9 cellular contexts compared by ENCODE assay signal in genomic region chr5:163914911-163915310, GRCh38.
DNase-seq lines count a peak whose midpoint lies in the region; ATAC-seq and TF ChIP-seq lines count a peak whose summit lies in the region.
"Had no signal": no experiment of that assay in that cellular context is flagged by ENCODE, and none has a peak within 500 bp of the region (broad histone marks: within the 10 kb centered on the region; RNA-seq: fewer than 3 reads in every experiment).

No MANE protein-coding gene starts in this region.

- H3K9me3 ChIP-seq in Peyer's patch (peaks cover 0 to 1% (median 0%) of the 10 kb centered on the region in 4 donors), stomach (peaks cover 0 to under 1% (median under 1%) of the 10 kb centered on the region in 4 donors)

- H3K27me3 ChIP-seq in Peyer's patch (no peaks in the 10 kb centered on the region), stomach (no peaks in the 10 kb centered on the region)

- peaks cover 16% of the 10 kb centered on the region for H3K9me3 Mint-ChIP-seq in stimulated activated memory B cell treated with anti-CD40 and anti-IgM and Interleukin-4, amounts not matched to agents 10 μg/mL and 1 μg/mL and 100 μg/mL, for 72 hours

- peak; percentile 38 for ATAC-seq in HG03196 (IDR thresholded peaks at IDR 0.05; ENCODE audit: unreplicated experiment)
- peak; percentile 87 for ATAC-seq in stimulated activated memory B cell treated with anti-CD40 and anti-IgM and Interleukin-4, amounts not matched to agents 10 μg/mL and 1 μg/mL and 100 μg/mL, for 72 hours

- H3K27ac ChIP-seq in Peyer's patch (peak overlapping the region; percentile 73 to 87 (median 82)), stomach (peak overlapping the region in 2 of 5 donors; percentile 65 to 75)

- TF ChIP-seq CTCF in Peyer's patch (IDR thresholded peaks at IDR 0.05) (peak in 1 of 6 experiments; percentile 12), stomach (IDR thresholded peaks at IDR 0.05) (no peak)

- TF ChIP-seq POLR2A in Peyer's patch (IDR thresholded peaks at IDR 0.05) (no peak), stomach (IDR thresholded peaks at IDR 0.05) (no peak)

- H3K27ac Mint-ChIP-seq in stimulated activated memory B cell treated with anti-CD40 and anti-IgM and Interleukin-4, amounts not matched to agents 10 μg/mL and 1 μg/mL and 100 μg/mL, for 72 hours = peak overlapping the region; percentile 99

- intact Hi-C loops in stomach (cut with DNase I; ENCODE audit: low total_unique reads) = no loop called here

- 37 to 64% (median 52%) methylated on average over 4 to 5 of the region's 5 CpGs for WGBS in stomach, 5 donors

- peaks cover 69% of the 10 kb centered on the region for H3K4me1 Mint-ChIP-seq in stimulated activated memory B cell treated with anti-CD40 and anti-IgM and Interleukin-4, amounts not matched to agents 10 μg/mL and 1 μg/mL and 100 μg/mL, for 72 hours

- peaks cover 22% of the 10 kb centered on the region for H3K36me3 Mint-ChIP-seq in stimulated activated memory B cell treated with anti-CD40 and anti-IgM and Interleukin-4, amounts not matched to agents 10 μg/mL and 1 μg/mL and 100 μg/mL, for 72 hours

- TF ChIP-seq EP300 in stomach (IDR thresholded peaks at IDR 0.05) = no peak

- peak overlapping the region in 2 of 4 donors; percentile 3 to 16 for H3K4me3 ChIP-seq in Peyer's patch
- H3K4me3 ChIP-seq in stomach = no peak overlapping the region

- H3K27me3 Mint-ChIP-seq in stimulated activated memory B cell treated with anti-CD40 and anti-IgM and Interleukin-4, amounts not matched to agents 10 μg/mL and 1 μg/mL and 100 μg/mL, for 72 hours = no peaks in the 10 kb centered on the region

- H3K4me1 ChIP-seq in Peyer's patch (peaks cover 0 to 27% (median 0%) of the 10 kb centered on the region in 4 donors), stomach (no peaks in the 10 kb centered on the region)

- peak; percentile 13 to 26 for DNase-seq in NCI-H2081 (lab: John Stamatoyannopoulos, UW)
- no peak for DNase-seq in NCI-H2081 treated with DMSO at 0.1 percent for 48 hours (lab: John Stamatoyannopoulos, UW)
- peak; percentile 74 to 91 (median 78) for DNase-seq in Peyer's patch
- no peak for DNase-seq in stomach
- no peak for DNase-seq in NCI-H2029 (lab: John Stamatoyannopoulos, UW)
- no peak for DNase-seq in 8988T
- DNase-seq: H7 had no signal

- peak overlapping the region; percentile 83 for H3K4me3 Mint-ChIP-seq in stimulated activated memory B cell treated with anti-CD40 and anti-IgM and Interleukin-4, amounts not matched to agents 10 μg/mL and 1 μg/mL and 100 μg/mL, for 72 hours

- H3K36me3 ChIP-seq in Peyer's patch (no peaks in the 10 kb centered on the region), stomach (no peaks in the 10 kb centered on the region)

Comparison
In these comparisons a context has a peak if more than half of its experiments do, and no peak if none do; other contexts are left out.
1. DNase-seq: peak in NCI-H2081 (2 of 2) and Peyer's patch (3 of 3); none in NCI-H2081 treated with DMSO at 0.1 percent for 48 hours (single experiment), stomach (single experiment), NCI-H2029 (single experiment) and 8988T (single experiment).